ENCODE assay signal across 18 cellular contexts in genomic region chr6:100701728-100702127, GRCh38.
DNase-seq lines count a peak whose midpoint lies in the region; ATAC-seq lines count a peak whose summit lies in the region.
"Had no signal": no experiment of that assay in that cellular context is flagged by ENCODE, and none has a peak within 500 bp of the region (broad histone marks: within the 10 kb centered on the region; RNA-seq: fewer than 3 reads in every experiment).

No MANE protein-coding gene starts in this region.

- peaks cover 27% of the 10 kb centered on the region for H3K9me3 Mint-ChIP-seq in activated naive CD4-positive, alpha-beta T cell treated with anti-CD3 and anti-CD28 coated beads for 36 hours
- peaks cover 20% of the 10 kb centered on the region for H3K9me3 Mint-ChIP-seq in activated naive CD8-positive, alpha-beta T cell treated with anti-CD3 and anti-CD28 coated beads for 36 hours
- peaks cover 22% of the 10 kb centered on the region for H3K9me3 Mint-ChIP-seq in stimulated activated naive CD8-positive, alpha-beta T cell treated with anti-CD3 and anti-CD28 coated beads, Interleukin-15, Interleukin-2, amounts not matched to agents 100 ng/mL and 50 ng/mL, for 24 hours

- DNase-seq in activated naive CD4-positive, alpha-beta T cell treated with anti-CD3 and anti-CD28 coated beads for 36 hours = peak; percentile 28
- no peak for DNase-seq in activated naive CD4-positive, alpha-beta T cell treated with Interleukin-2 at 50 U/mL for 16 hours
- no peak for DNase-seq in activated naive CD8-positive, alpha-beta T cell treated with anti-CD3 and anti-CD28 coated beads for 36 hours
- no peak for DNase-seq in effector memory CD4-positive, alpha-beta T cell
- no peak for DNase-seq in NCI-H187 treated with DMSO at 0.1 percent for 48 hours (lab: John Stamatoyannopoulos, UW)
- DNase-seq: ACHN, C1 segment of cervical spinal cord, DMS79, NCI-H1105 treated with DMSO at 0.1 percent for 48 hours, NCI-H1694 treated with DMSO at 0.1 percent for 48 hours, NCI-H2107, NCI-H226, NCI-H524, NCI-H82, OCI-M1, SHP77 had no signal

- intact Hi-C loops in activated naive CD4-positive, alpha-beta T cell treated with anti-CD3 and anti-CD28 coated beads for 36 hours (cut with micrococcal nuclease) = no loop called here

- no peak overlapping the region for H3K4me3 ChIP-seq in effector memory CD4-positive, alpha-beta T cell (ENCODE audit: insufficient read depth, low read depth, low read length, poor library complexity, severe bottlenecking)

- no peaks in the 10 kb centered on the region for H3K9me3 ChIP-seq in effector memory CD4-positive, alpha-beta T cell (ENCODE audit: control insufficient read depth, low read length)

- H3K27me3 ChIP-seq in effector memory CD4-positive, alpha-beta T cell (replicated peaks; ENCODE audit: control insufficient read depth, insufficient read depth, low read length, poor library complexity, severe bottlenecking) = no peaks in the 10 kb centered on the region

- peaks cover 55% of the 10 kb centered on the region for H3K36me3 Mint-ChIP-seq in activated naive CD4-positive, alpha-beta T cell treated with anti-CD3 and anti-CD28 coated beads for 36 hours (ENCODE audit: low read depth)
- H3K36me3 Mint-ChIP-seq in activated naive CD8-positive, alpha-beta T cell treated with anti-CD3 and anti-CD28 coated beads for 36 hours = peaks cover 46% of the 10 kb centered on the region
- peaks cover 68% of the 10 kb centered on the region for H3K36me3 Mint-ChIP-seq in stimulated activated naive CD8-positive, alpha-beta T cell treated with anti-CD3 and anti-CD28 coated beads, Interleukin-15, Interleukin-2, amounts not matched to agents 100 ng/mL and 50 ng/mL, for 24 hours (ENCODE audit: low read depth)

- CTCF ChIA-PET in activated naive CD4-positive, alpha-beta T cell treated with anti-CD3 and anti-CD28 coated beads for 36 hours (lab: Charles Lee) = interaction anchor here (0.6 kb wide), 1 partner anchor 17 kb away, joined by 3 read pairs; no protein-coding TSS in a partner anchor

- H3K4me1 ChIP-seq in effector memory CD4-positive, alpha-beta T cell (ENCODE audit: control insufficient read depth, insufficient read depth, low read length, poor library complexity, severe bottlenecking) = no peaks in the 10 kb centered on the region

- peak overlapping the region; percentile 79 for H3K27ac Mint-ChIP-seq in activated naive CD4-positive, alpha-beta T cell treated with anti-CD3 and anti-CD28 coated beads for 36 hours
- H3K27ac Mint-ChIP-seq in activated naive CD8-positive, alpha-beta T cell treated with anti-CD3 and anti-CD28 coated beads for 36 hours = peak overlapping the region; percentile 29
- H3K27ac Mint-ChIP-seq in stimulated activated naive CD8-positive, alpha-beta T cell treated with anti-CD3 and anti-CD28 coated beads, Interleukin-15, Interleukin-2, amounts not matched to agents 100 ng/mL and 50 ng/mL, for 24 hours = peak overlapping the region; percentile 59

- no peak overlapping the region for H3K4me3 Mint-ChIP-seq in activated naive CD4-positive, alpha-beta T cell treated with anti-CD3 and anti-CD28 coated beads for 36 hours
- no peak overlapping the region for H3K4me3 Mint-ChIP-seq in activated naive CD8-positive, alpha-beta T cell treated with anti-CD3 and anti-CD28 coated beads for 36 hours
- no peak overlapping the region for H3K4me3 Mint-ChIP-seq in stimulated activated naive CD8-positive, alpha-beta T cell treated with anti-CD3 and anti-CD28 coated beads, Interleukin-15, Interleukin-2, amounts not matched to agents 100 ng/mL and 50 ng/mL, for 24 hours

- H3K27me3 Mint-ChIP-seq in activated naive CD4-positive, alpha-beta T cell treated with anti-CD3 and anti-CD28 coated beads for 36 hours (ENCODE audit: low read depth) = no peaks in the 10 kb centered on the region
- no peaks in the 10 kb centered on the region for H3K27me3 Mint-ChIP-seq in activated naive CD8-positive, alpha-beta T cell treated with anti-CD3 and anti-CD28 coated beads for 36 hours
- H3K27me3 Mint-ChIP-seq in stimulated activated naive CD8-positive, alpha-beta T cell treated with anti-CD3 and anti-CD28 coated beads, Interleukin-15, Interleukin-2, amounts not matched to agents 100 ng/mL and 50 ng/mL, for 24 hours = no peaks in the 10 kb centered on the region

- H3K4me1 Mint-ChIP-seq in activated naive CD4-positive, alpha-beta T cell treated with anti-CD3 and anti-CD28 coated beads for 36 hours (ENCODE audit: low read depth) = peaks cover 14% of the 10 kb centered on the region
- peaks cover 12% of the 10 kb centered on the region for H3K4me1 Mint-ChIP-seq in activated naive CD8-positive, alpha-beta T cell treated with anti-CD3 and anti-CD28 coated beads for 36 hours
- H3K4me1 Mint-ChIP-seq in stimulated activated naive CD8-positive, alpha-beta T cell treated with anti-CD3 and anti-CD28 coated beads, Interleukin-15, Interleukin-2, amounts not matched to agents 100 ng/mL and 50 ng/mL, for 24 hours (ENCODE audit: low read depth) = peaks cover 12% of the 10 kb centered on the region

- H3K27ac ChIP-seq in effector memory CD4-positive, alpha-beta T cell (ENCODE audit: insufficient read depth, low read length, poor library complexity, severe bottlenecking) = no peak overlapping the region

- peak; percentile 40 for ATAC-seq in HG02852 (IDR thresholded peaks at IDR 0.05; ENCODE audit: unreplicated experiment)

- H3K36me3 ChIP-seq in effector memory CD4-positive, alpha-beta T cell (ENCODE audit: control insufficient read depth, insufficient read depth, low read length) = no peaks in the 10 kb centered on the region

Comparison
In these comparisons a context has a peak if more than half of its experiments do, and no peak if none do; other contexts are left out.
1. H3K27ac Mint-ChIP-seq: peak in every context shown above with its lines; median percentile 79 in activated naive CD4-positive, alpha-beta T cell treated with anti-CD3 and anti-CD28 coated beads for 36 hours; 59 in stimulated activated naive CD8-positive, alpha-beta T cell treated with anti-CD3 and anti-CD28 coated beads, Interleukin-15, Interleukin-2, amounts not matched to agents 100 ng/mL and 50 ng/mL, for 24 hours; 29 in activated naive CD8-positive, alpha-beta T cell treated with anti-CD3 and anti-CD28 coated beads for 36 hours.